Comparison of ENCODE assay signal across 8 cellular contexts in the genomic region with DNA sequence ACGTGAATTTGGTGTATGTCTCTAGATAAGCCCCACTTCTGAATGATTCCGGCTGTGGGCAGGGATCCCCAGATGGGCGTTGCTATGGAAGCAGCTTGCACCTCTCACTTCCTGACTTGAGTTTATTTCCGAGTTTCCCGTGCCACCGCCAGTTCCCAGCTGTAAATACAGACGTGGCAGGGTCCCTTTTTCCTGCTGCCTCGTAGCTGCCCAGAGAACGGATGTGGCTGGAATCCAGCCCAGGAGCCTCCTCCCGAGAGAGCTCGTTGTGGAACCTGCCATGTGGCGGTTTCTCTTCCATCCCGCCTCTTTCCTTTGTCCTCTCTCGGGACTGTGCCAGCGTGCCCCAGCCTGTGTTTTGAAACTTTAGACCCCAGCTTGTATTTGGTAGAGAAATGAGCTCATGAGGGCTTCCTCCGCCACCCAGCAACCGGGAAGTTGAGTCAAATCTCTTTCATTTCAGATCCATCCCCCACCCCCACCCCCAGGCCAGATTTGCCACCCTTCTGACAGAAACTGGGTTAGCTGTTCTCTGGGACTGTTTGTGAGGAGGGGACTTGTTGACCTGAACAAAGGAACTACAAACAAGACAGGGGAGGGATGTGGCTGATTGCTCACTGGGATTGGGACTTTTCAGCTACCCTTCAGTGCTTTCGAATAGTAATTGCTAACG.
A peak's percentile ranks its signal among the peaks of the same experiment; 100 is the strongest.
DNase-seq lines count a peak whose midpoint lies in the region; ATAC-seq and TF ChIP-seq lines count a peak whose summit lies in the region.

No MANE protein-coding gene starts in this region.

- ATAC-seq in PC-3 = peak; percentile 53

- H3K9me2 ChIP-seq in PC-3 (replicated peaks; ENCODE audit: low read length) = no peaks in the 10 kb centered on the region

- no peak for TF ChIP-seq CTCF in PC-3 (conservative IDR thresholded peaks at IDR 0.05; ENCODE audit: low read depth, low read length)

- H3K4me2 ChIP-seq in PC-3 (ENCODE audit: low read length) = peak overlapping the region; percentile 80

- CTCF ChIA-PET in PC-3 (lab: Charles Lee) = interaction anchor here (0.8 kb wide), 1 partner anchor 139 kb away, joined by 5 read pairs; no protein-coding TSS in a partner anchor

- H3K27me3 ChIP-seq in PC-3 (ENCODE audit: low read length) = no peaks in the 10 kb centered on the region

- no peaks in the 10 kb centered on the region for H3K36me3 ChIP-seq in PC-3 (ENCODE audit: low read depth, low read length)

- peaks cover 5% of the 10 kb centered on the region for H3F3A ChIP-seq in PC-3 (ENCODE audit: low read length, unreplicated experiment)

- BruUV-seq in PC-3 (replicated peaks; lab: Mats Ljungman, UMichigan) = no TSS peak

- H3K9ac ChIP-seq in PC-3 (ENCODE audit: low read length) = peak overlapping the region; percentile 91

- intact Hi-C loops in PC-3 (cut with micrococcal nuclease) = loop anchor here (5.0 kb wide), 1 partner anchor 54 kb away; no protein-coding TSS in a partner anchor

- H3K4me1 ChIP-seq in PC-3 (ENCODE audit: insufficient read depth, low read length) = peaks cover 46% of the 10 kb centered on the region

- H3K9me3 ChIP-seq in PC-3 (ENCODE audit: low read length) = no peaks in the 10 kb centered on the region

- peaks cover 56% of the 10 kb centered on the region for H3K79me2 ChIP-seq in PC-3 (ENCODE audit: low read length)

- H3K27ac ChIP-seq in PC-3 (ENCODE audit: low read length) = peak overlapping the region; percentile 100

- H3K4me3 ChIP-seq in PC-3 (ENCODE audit: low read length) = peak overlapping the region; percentile 47

- POLR2A ChIA-PET in PC-3 (lab: Charles Lee; ENCODE audit: unreplicated experiment) = interaction anchor here (0.5 to 0.9 kb wide), 3 partner anchors 56 to 102 kb away, joined by 5 to 24 read pairs (median 7); no protein-coding TSS in a partner anchor

- H4K20me1 ChIP-seq in PC-3 (ENCODE audit: low read length) = no peaks in the 10 kb centered on the region

- DNase-seq in D341Med (ENCODE audit: low spot score) (peak; percentile 74), HS-5 (ENCODE audit: low read depth) (peak; percentile 88), PC-3 (peak; percentile 94), cerebellum (ENCODE audit: low spot score) (peak; percentile 14), kidney glomerular epithelial cell (lab: John Stamatoyannopoulos, UW) (peak; percentile 79), HuH-7.5 (ENCODE audit: low spot score) (no peak)
- DNase-seq in stimulated activated CD8-positive, alpha-beta memory T cell treated with anti-CD3 and anti-CD28 coated beads, Interleukin-7, amount 100 ng/mL, for 48 hours (ENCODE audit: extremely low read depth in 1 of 2, low read depth in 1 of 2) = peak; percentile 11 to 31
- DNase-seq in activated CD4-positive, CD25-positive, alpha-beta regulatory T cell treated with anti-CD3 and anti-CD28 coated beads, Interleukin-2, amount 50 U/mL, for 72 hours = no peak

- H2AFZ ChIP-seq in PC-3 (ENCODE audit: low read length) = peak overlapping the region; percentile 51

Comparison
In these comparisons a context has a peak if more than half of its experiments do, and no peak if none do; other contexts are left out.
1. DNase-seq: peak in D341Med (single experiment), HS-5 (single experiment), PC-3 (single experiment), cerebellum (single experiment), kidney glomerular epithelial cell (single experiment) and stimulated activated CD8-positive, alpha-beta memory T cell treated with anti-CD3 and anti-CD28 coated beads, Interleukin-7, amount 100 ng/mL, for 48 hours (2 of 2); none in activated CD4-positive, CD25-positive, alpha-beta regulatory T cell treated with anti-CD3 and anti-CD28 coated beads, Interleukin-2, amount 50 U/mL, for 72 hours (single experiment) and HuH-7.5 (single experiment).